Comparison of ENCODE assay signal across 15 cellular contexts in genomic region chr10:29026065-29026797, GRCh38.
"Had no signal": no experiment of that assay in that cellular context is flagged by ENCODE, and none has a peak within 500 bp of the region (broad histone marks: within the 10 kb centered on the region; RNA-seq: fewer than 3 reads in every experiment).

No MANE protein-coding gene starts in this region.

- H3K27me3 Mint-ChIP-seq: stimulated activated memory B cell treated with anti-CD40 and anti-IgM and Interleukin-4, amounts not matched to agents 10 μg/mL and 1 μg/mL and 100 μg/mL, for 72 hours had no signal

- H3K4me1 ChIP-seq: gastrocnemius medialis, heart right ventricle, lower lobe of right lung, right atrium auricular region, tibial nerve had no signal

- H3K36me3 ChIP-seq: gastrocnemius medialis, heart right ventricle, lower lobe of right lung, right atrium auricular region, tibial nerve had no signal

- H3K27me3 ChIP-seq: right atrium auricular region, tibial nerve had no signal

- H3K27ac Mint-ChIP-seq: activated CD8-positive, alpha-beta T cell treated with anti-CD3 and anti-CD28 coated beads for 36 hours; activated naive CD8-positive, alpha-beta T cell treated with anti-CD3 and anti-CD28 coated beads for 36 hours; activated T-cell treated with anti-CD3 and anti-CD28 coated beads, Interleukin-2, amount 50 U/mL, for 72 hours; naive thymus-derived CD8-positive, alpha-beta T cell; stimulated activated memory B cell treated with anti-CD40 and anti-IgM and Interleukin-4, amounts not matched to agents 10 μg/mL and 1 μg/mL and 100 μg/mL, for 72 hours had no signal

- H3K9me3 ChIP-seq: gastrocnemius medialis, heart right ventricle, lower lobe of right lung, mucosa of descending colon, right atrium auricular region, tibial nerve had no signal

- H3K4me1 Mint-ChIP-seq: activated naive CD8-positive, alpha-beta T cell treated with anti-CD3 and anti-CD28 coated beads for 36 hours; naive thymus-derived CD8-positive, alpha-beta T cell; stimulated activated memory B cell treated with anti-CD40 and anti-IgM and Interleukin-4, amounts not matched to agents 10 μg/mL and 1 μg/mL and 100 μg/mL, for 72 hours had no signal

- ATAC-seq: activated CD8-positive, alpha-beta T cell treated with anti-CD3 and anti-CD28 coated beads for 36 hours; activated T-cell treated with anti-CD3 and anti-CD28 coated beads, Interleukin-2, amount 50 U/mL, for 72 hours; gastrocnemius medialis; heart right ventricle; lower lobe of right lung; mucosa of descending colon; naive thymus-derived CD8-positive, alpha-beta T cell; stimulated activated memory B cell treated with anti-CD40 and anti-IgM and Interleukin-4, amounts not matched to agents 10 μg/mL and 1 μg/mL and 100 μg/mL, for 72 hours had no signal

- H3K4me3 ChIP-seq: gastrocnemius medialis, heart right ventricle, lower lobe of right lung, mucosa of descending colon, right atrium auricular region, tibial nerve had no signal

- H3K4me3 Mint-ChIP-seq: activated CD8-positive, alpha-beta T cell treated with anti-CD3 and anti-CD28 coated beads for 36 hours; activated naive CD8-positive, alpha-beta T cell treated with anti-CD3 and anti-CD28 coated beads for 36 hours; activated T-cell treated with anti-CD3 and anti-CD28 coated beads, Interleukin-2, amount 50 U/mL, for 72 hours; naive thymus-derived CD8-positive, alpha-beta T cell; stimulated activated memory B cell treated with anti-CD40 and anti-IgM and Interleukin-4, amounts not matched to agents 10 μg/mL and 1 μg/mL and 100 μg/mL, for 72 hours had no signal

- H3K27ac ChIP-seq: gastrocnemius medialis, heart right ventricle, lower lobe of right lung, right atrium auricular region, tibial nerve had no signal

- H3K9me3 Mint-ChIP-seq: activated CD8-positive, alpha-beta T cell treated with anti-CD3 and anti-CD28 coated beads for 36 hours; activated naive CD8-positive, alpha-beta T cell treated with anti-CD3 and anti-CD28 coated beads for 36 hours; activated T-cell treated with anti-CD3 and anti-CD28 coated beads, Interleukin-2, amount 50 U/mL, for 72 hours; naive thymus-derived CD8-positive, alpha-beta T cell had no signal

- H3K36me3 Mint-ChIP-seq: activated naive CD8-positive, alpha-beta T cell treated with anti-CD3 and anti-CD28 coated beads for 36 hours; naive thymus-derived CD8-positive, alpha-beta T cell; stimulated activated memory B cell treated with anti-CD40 and anti-IgM and Interleukin-4, amounts not matched to agents 10 μg/mL and 1 μg/mL and 100 μg/mL, for 72 hours had no signal

- DNase-seq: activated CD8-positive, alpha-beta memory T cell treated with anti-CD3 and anti-CD28 coated beads, Interleukin-2, amount 50 U/mL, for 4 hours; activated CD8-positive, alpha-beta T cell treated with anti-CD3 and anti-CD28 coated beads for 36 hours; activated gamma-delta T cell treated with Interleukin-2 at 50 U/mL for 16 hours; activated naive CD8-positive, alpha-beta T cell treated with anti-CD3 and anti-CD28 coated beads for 36 hours; activated T-cell treated with anti-CD3 and anti-CD28 coated beads, Interleukin-2, amount 50 U/mL, for 72 hours; aorta; gastrocnemius medialis; heart right ventricle; lower lobe of right lung; mucosa of descending colon; naive thymus-derived CD8-positive, alpha-beta T cell; T1000 had no signal
